ENCODE assay signal across 8 cellular contexts in the genomic region with DNA sequence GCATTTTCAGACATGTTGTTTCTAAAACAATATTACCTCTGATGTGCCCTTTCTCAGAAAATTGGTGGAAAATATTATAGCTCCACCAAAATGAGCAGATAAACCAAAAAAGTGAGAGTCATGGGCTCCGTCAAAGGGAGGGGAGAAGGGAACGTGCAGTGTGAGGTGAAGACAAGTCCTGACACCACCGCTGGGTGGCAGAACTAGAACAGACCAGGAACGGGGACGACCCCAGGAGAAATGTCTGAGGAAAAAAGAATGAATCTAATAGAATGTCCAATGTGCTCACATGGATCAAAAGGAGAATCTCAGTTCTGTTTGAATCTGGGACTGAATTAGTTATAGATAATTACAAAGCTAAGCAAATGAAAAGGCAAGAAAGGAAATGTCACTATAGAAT. TPM values are rescaled to one million over a fixed set of nuclear protein-coding genes. Genes with fewer than 3 reads are reported as not detected.
DNase-seq lines count a peak whose midpoint lies in the region; ATAC-seq and TF ChIP-seq lines count a peak whose summit lies in the region.

No MANE protein-coding gene starts in this region.

- H4K8ac ChIP-seq in H9 (replicated peaks; ENCODE audit: insufficient read length, low read depth, low read length) = no peak overlapping the region

- H3K27ac Mint-ChIP-seq in H9 = peak overlapping the region in 1 of 3 experiments; percentile 31; a peak in 1 of 7 replicates

- no peak overlapping the region for H4K91ac ChIP-seq in H9 (ENCODE audit: insufficient read length, low read depth, low read length)

- H3K4me1 ChIP-seq in H9 (ENCODE audit: insufficient read depth, low read length) (no peaks in the 10 kb centered on the region), RWPE2 (ENCODE audit: insufficient read depth, poor library complexity, severe bottlenecking) (peaks cover 19% of the 10 kb centered on the region), parathyroid adenoma (no peaks in the 10 kb centered on the region)

- H3K79me2 ChIP-seq in H9 (ENCODE audit: insufficient read depth, low read length) = no peaks in the 10 kb centered on the region
- no peaks in the 10 kb centered on the region for H3K79me2 ChIP-seq in parathyroid adenoma

- H3K36me3 Mint-ChIP-seq in H9 (ENCODE audit: insufficient read depth in 1 of 3, low read depth in 3 of 3) = peaks cover 24 to 81% (median 64%) of the 10 kb centered on the region in 3 experiments; a peak in 6 of 7 replicates

- no peak overlapping the region for H3T11ph ChIP-seq in H9 (ENCODE audit: low read length)

- H3K23ac ChIP-seq in H9 (ENCODE audit: insufficient read length, low read depth, low read length) = no peak overlapping the region

- no peak overlapping the region for H3K4me2 ChIP-seq in H9 (ENCODE audit: insufficient read depth, insufficient read length, low read length)
- H3K4me2 ChIP-seq in parathyroid adenoma (ENCODE audit: low read length) = no peak overlapping the region

- H2AK5ac ChIP-seq in H9 (ENCODE audit: insufficient read length, low read length) = no peak overlapping the region

- no peak overlapping the region for H3K4me3 Mint-ChIP-seq in H9

- H3K9ac ChIP-seq in H9 (ENCODE audit: extremely low read depth, insufficient read length, low read length) = no peak overlapping the region
- no peak overlapping the region for H3K9ac ChIP-seq in parathyroid adenoma

- no peak overlapping the region for H2BK12ac ChIP-seq in H9 (ENCODE audit: insufficient read length, low read depth, low read length)

- no peaks in the 10 kb centered on the region for H3K27me3 ChIP-seq in H9 (ENCODE audit: insufficient read depth, low read length)
- no peaks in the 10 kb centered on the region for H3K27me3 ChIP-seq in RWPE2 (ENCODE audit: insufficient read depth, poor library complexity, severe bottlenecking)
- no peaks in the 10 kb centered on the region for H3K27me3 ChIP-seq in parathyroid adenoma (ENCODE audit: control insufficient read depth, insufficient read depth, low read length)

- H2BK120ac ChIP-seq in H9 (ENCODE audit: low read depth, low read length, poor library complexity, severe bottlenecking) = no peak overlapping the region

- DNase-seq in DMS53 treated with DMSO at 0.1 percent for 48 hours (lab: John Stamatoyannopoulos, UW; ENCODE audit: unreplicated experiment) = peak; percentile 40
- peak; percentile 48 for DNase-seq in H9
- no peak for DNase-seq in RWPE2 (ENCODE audit: low spot score)
- DNase-seq in epidermal melanocyte (ENCODE audit: insufficient read length, low spot score) = peak; percentile 36
- no peak for DNase-seq in NCI-H2171 treated with DMSO at 0.1 percent for 48 hours (lab: John Stamatoyannopoulos, UW)
- no peak for DNase-seq in HK-2 (ENCODE audit: unreplicated experiment)

- H3K27ac ChIP-seq in H9 (ENCODE audit: insufficient read length, low read depth, low read length) (no peak overlapping the region), RWPE2 (ENCODE audit: poor library complexity, severe bottlenecking) (no peak overlapping the region), parathyroid adenoma (no peak overlapping the region)

- no CpG with 5 or more reads among the region's 5 CpGs for WGBS in H9 (ENCODE audit: extremely low coverage, insufficient read length, low lambda C conversion rate)

- H3K14ac ChIP-seq in H9 (ENCODE audit: insufficient read depth, low read length) = no peak overlapping the region

- H3K4ac ChIP-seq in H9 (ENCODE audit: low read depth, low read length) = no peak overlapping the region

- no peak overlapping the region for H2BK20ac ChIP-seq in H9 (ENCODE audit: low read depth, low read length, poor library complexity, severe bottlenecking)

- peaks cover 17 to 22% of the 10 kb centered on the region in 2 experiments for H3K4me1 Mint-ChIP-seq in H9

- H3K9me3 Mint-ChIP-seq in H9 = no peaks in the 10 kb centered on the region

- H2AFZ ChIP-seq in H9 (ENCODE audit: low read length) = no peak overlapping the region
- no peak overlapping the region for H2AFZ ChIP-seq in parathyroid adenoma

- no peaks in the 10 kb centered on the region for H3K9me3 ChIP-seq in H9 (ENCODE audit: control insufficient read depth, low read depth, low read length)
- H3K9me3 ChIP-seq in RWPE2 (ENCODE audit: severe bottlenecking) = no peaks in the 10 kb centered on the region
- H3K9me3 ChIP-seq in parathyroid adenoma (ENCODE audit: control insufficient read depth, low read length) = no peaks in the 10 kb centered on the region

- no peak overlapping the region for H2BK5ac ChIP-seq in H9 (ENCODE audit: insufficient read length, low read length)

- H4K5ac ChIP-seq in H9 (ENCODE audit: insufficient read length, low read depth, low read length) = no peak overlapping the region

- TF ChIP-seq CTCF in H9 (conservative IDR thresholded peaks at IDR 0.05) = peak; percentile 70
- peak; percentile 49 for TF ChIP-seq CTCF in RWPE2 (IDR thresholded peaks at IDR 0.05; ENCODE audit: poor library complexity, severe bottlenecking)
- TF ChIP-seq CTCF in parathyroid adenoma (IDR thresholded peaks at IDR 0.05) = peak; percentile 22

- no peak overlapping the region for H2BK15ac ChIP-seq in H9 (ENCODE audit: low read depth, low read length)

- H4K20me1 ChIP-seq in H9 (ENCODE audit: control insufficient read depth, insufficient read depth, insufficient read length) = no peaks in the 10 kb centered on the region

- H3K36me3 ChIP-seq in RWPE2 (ENCODE audit: low read depth) = peaks cover 92% of the 10 kb centered on the region
- no peaks in the 10 kb centered on the region for H3K36me3 ChIP-seq in parathyroid adenoma (ENCODE audit: control insufficient read depth, insufficient read depth, low read length)

- no peak overlapping the region for H3K18ac ChIP-seq in H9 (ENCODE audit: insufficient read length, low read depth, low read length)

- no peaks in the 10 kb centered on the region for H3K27me3 Mint-ChIP-seq in H9 (ENCODE audit: low read depth)

- H3K4me3 ChIP-seq in RWPE2 (ENCODE audit: severe bottlenecking) (no peak overlapping the region), parathyroid adenoma (ENCODE audit: low read depth, low read length) (no peak overlapping the region)

- ATAC-seq in RWPE2 (ENCODE audit: low read depth) (no peak), HG03521 (IDR thresholded peaks at IDR 0.05; ENCODE audit: unreplicated experiment) (no peak)

- H3K79me1 ChIP-seq in H9 (ENCODE audit: insufficient read depth, low read depth, low read length, poor library complexity, severe bottlenecking) = no peaks in the 10 kb centered on the region

- H3K23me2 ChIP-seq in H9 (ENCODE audit: insufficient read length, low read depth, low read length, poor library complexity, severe bottlenecking) = no peaks in the 10 kb centered on the region

- H3K56ac ChIP-seq in H9 (ENCODE audit: insufficient read length, low read depth, low read length) = no peak overlapping the region

RNA-seq across cellular contexts. Expression of gene BCL2, which starts 22.6 kb away (rescaled TPM):
- total RNA-seq in H9 (2021) = 1.2 and 1.3 TPM in 2 replicates

RNA-seq across cellular contexts. Expression of gene KDSR, which starts 24.8 kb away (rescaled TPM):
- 50.0 and 58.5 TPM in 2 replicates for total RNA-seq in H9 (2021)

Comparison
In these comparisons a context has a peak if more than half of its experiments do, and no peak if none do; other contexts are left out.
1. DNase-seq: peak in DMS53 treated with DMSO at 0.1 percent for 48 hours (single experiment), H9 (single experiment) and epidermal melanocyte (single experiment); none in RWPE2 (single experiment), NCI-H2171 treated with DMSO at 0.1 percent for 48 hours (single experiment) and HK-2 (single experiment).
2. Peak in every context shown above with its lines, with median percentiles within 50 percentile points of each other: CTCF ChIP-seq.